8 cellular contexts compared by ENCODE assay signal in genomic region chr1:175757381-175758015, GRCh38. TPM values are rescaled to one million over a fixed set of nuclear protein-coding genes. Genes with fewer than 3 reads are reported as not detected.
DNase-seq lines count a peak whose midpoint lies in the region; ATAC-seq lines count a peak whose summit lies in the region.

No MANE protein-coding gene starts in this region.

- ATAC-seq in GM21360 (IDR thresholded peaks at IDR 0.05; ENCODE audit: unreplicated experiment) (peak; percentile 97), HG03565 (IDR thresholded peaks at IDR 0.05; ENCODE audit: unreplicated experiment) (peak; percentile 98)

- DNase-seq in Daoy (ENCODE audit: low read depth) (peak; percentile 15), UCSD-AML1 (lab: John Stamatoyannopoulos, UW; ENCODE audit: unreplicated experiment) (peak; percentile 47), foreskin melanocyte (peak; percentile 3), DMS153 treated with DMSO at 0.1 percent for 48 hours (lab: John Stamatoyannopoulos, UW; ENCODE audit: unreplicated experiment) (no peak)
- peak; percentile 38 for DNase-seq in stimulated activated CD4-positive, alpha-beta T cell treated with anti-CD3 and anti-CD28 coated beads, Interleukin-15, amount 100 ng/mL, for 24 hours
- no peak for DNase-seq in activated CD4-positive, alpha-beta T cell treated with anti-CD3 and anti-CD28 coated beads for 4 hours

RNA-seq across cellular contexts. Expression of gene TNR, which starts 14.1 kb away (rescaled TPM):
- not detected in 2 replicates for total RNA-seq in Daoy (2014; rRNA removed; shearing (Covaris generic))

Comparison
In these comparisons a context has a peak if more than half of its experiments do, and no peak if none do; other contexts are left out.
1. DNase-seq: peak in Daoy (single experiment), UCSD-AML1 (single experiment), foreskin melanocyte (single experiment) and stimulated activated CD4-positive, alpha-beta T cell treated with anti-CD3 and anti-CD28 coated beads, Interleukin-15, amount 100 ng/mL, for 24 hours (single experiment); none in DMS153 treated with DMSO at 0.1 percent for 48 hours (single experiment) and activated CD4-positive, alpha-beta T cell treated with anti-CD3 and anti-CD28 coated beads for 4 hours (0 of 2).